Comparison of ENCODE assay signal across 37 cellular contexts in genomic region chr18:42418121-42418520, GRCh38.
"Had no signal": no experiment of that assay in that cellular context is flagged by ENCODE, and none has a peak within 500 bp of the region (broad histone marks: within the 10 kb centered on the region; RNA-seq: fewer than 3 reads in every experiment).

No MANE protein-coding gene starts in this region.

- DNase-seq: activated B cell treated with CpG ODN at 0.5 μM for 24 hours; activated CD4-positive, alpha-beta memory T cell treated with anti-CD3 and anti-CD28 coated beads for 36 hours; activated CD4-positive, alpha-beta T cell treated with anti-CD3 and anti-CD28 coated beads for 4 hours; activated CD4-positive, alpha-beta T cell treated with anti-CD3 and anti-CD28 coated beads, Interleukin-2, amount 10 ng/mL, durations not matched to agents 24 days and 14 days; activated CD4-positive, alpha-beta T cell treated with anti-CD3 and anti-CD28 coated beads, Interleukin-2, amount 50 U/mL, for 1 hour; activated CD4-positive, alpha-beta T cell treated with anti-CD3 and anti-CD28 coated beads, Interleukin-2, amount 50 U/mL, for 4 hours; activated CD4-positive, CD25-positive, alpha-beta regulatory T cell treated with anti-CD3 and anti-CD28 coated beads, Interleukin-2, amount 50 U/mL, for 72 hours; activated CD8-positive, alpha-beta memory T cell treated with anti-CD3 and anti-CD28 coated beads, Interleukin-2, amount 50 U/mL, for 4 hours; activated CD8-positive, alpha-beta T cell treated with anti-CD3 and anti-CD28 coated beads for 36 hours; activated effector memory CD4-positive, alpha-beta T cell treated with anti-CD3 and anti-CD28 coated beads, Interleukin-2, amount 50 U/mL, for 16 hours; activated gamma-delta T cell treated with Interleukin-2 at 50 U/mL for 16 hours; activated naive CD4-positive, alpha-beta T cell; activated naive CD4-positive, alpha-beta T cell treated with anti-CD3 and anti-CD28 coated beads for 36 hours; activated naive CD4-positive, alpha-beta T cell treated with anti-CD3 and anti-CD28 coated beads, Interleukin-2, amount 50 U/mL, for 16 hours; activated naive CD8-positive, alpha-beta T cell treated with anti-CD3 and anti-CD28 coated beads for 36 hours; activated T-cell treated with anti-CD3 and anti-CD28 coated beads for 4 hours; activated T-cell treated with anti-CD3 and anti-CD28 coated beads, Interleukin-2, amount 50 U/mL, for 1 hour; activated T-cell treated with anti-CD3 and anti-CD28 coated beads, Interleukin-2, amount 50 U/mL, for 4 hours; activated T-cell treated with anti-CD3 and anti-CD28 coated beads, Interleukin-2, amount 50 U/mL, for 72 hours; amygdala; anterior cingulate cortex; caudate nucleus; cerebellar nuclear complex; T-helper 1 cell; T-helper 2 cell; T-helper 9 cell had no signal

- H3K36me3 ChIP-seq: ascending aorta, cardiac muscle cell had no signal

- H3K36me3 Mint-ChIP-seq: activated CD4-positive, alpha-beta memory T cell treated with anti-CD3 and anti-CD28 coated beads for 36 hours; activated naive CD4-positive, alpha-beta T cell treated with anti-CD3 and anti-CD28 coated beads, Interleukin-2, amount 50 U/mL, for 72 hours; activated naive CD8-positive, alpha-beta T cell treated with anti-CD3 and anti-CD28 coated beads for 36 hours; brain had no signal

- H3K4me3 ChIP-seq: ascending aorta, cardiac muscle cell had no signal

- H3K9me3 ChIP-seq: ascending aorta had no signal

- H3K4me1 Mint-ChIP-seq: activated B cell treated with CpG ODN at 0.5 μM for 24 hours; activated CD4-positive, alpha-beta T cell treated with anti-CD3 and anti-CD28 coated beads, Interleukin-2, amount 10 ng/mL, durations not matched to agents 24 days and 14 days; activated naive CD8-positive, alpha-beta T cell treated with anti-CD3 and anti-CD28 coated beads for 36 hours; activated T-helper 17 cell treated with anti-CD3 and anti-CD28 coated beads, Interleukin-2, amount 50 U/mL, for 72 hours; brain; central memory CD8-positive, alpha-beta T cell had no signal

- ATAC-seq: activated CD8-positive, alpha-beta T cell treated with anti-CD3 and anti-CD28 coated beads for 36 hours; activated naive CD4-positive, alpha-beta T cell treated with anti-CD3 and anti-CD28 coated beads, Interleukin-2, amount 50 U/mL, for 72 hours; activated T-cell treated with anti-CD3 and anti-CD28 coated beads, Interleukin-2, amount 50 U/mL, for 4 hours; activated T-cell treated with anti-CD3 and anti-CD28 coated beads, Interleukin-2, amount 50 U/mL, for 72 hours; activated T-helper 17 cell treated with anti-CD3 and anti-CD28 coated beads, Interleukin-2, amount 50 U/mL, for 72 hours had no signal

- H3K27me3 ChIP-seq: ascending aorta, cardiac muscle cell had no signal

- H3K9me3 Mint-ChIP-seq: activated B cell treated with CpG ODN at 0.5 μM for 24 hours; activated CD4-positive, alpha-beta memory T cell treated with anti-CD3 and anti-CD28 coated beads for 36 hours; activated CD4-positive, alpha-beta T cell treated with anti-CD3 and anti-CD28 coated beads, Interleukin-2, amount 10 ng/mL, durations not matched to agents 24 days and 14 days; activated CD8-positive, alpha-beta T cell treated with anti-CD3 and anti-CD28 coated beads for 36 hours; activated naive CD8-positive, alpha-beta T cell treated with anti-CD3 and anti-CD28 coated beads for 36 hours had no signal

- H3K27me3 Mint-ChIP-seq: activated B cell treated with CpG ODN at 0.5 μM for 24 hours; activated CD4-positive, alpha-beta memory T cell treated with anti-CD3 and anti-CD28 coated beads for 36 hours; activated CD4-positive, alpha-beta T cell treated with anti-CD3 and anti-CD28 coated beads, Interleukin-2, amount 10 ng/mL, durations not matched to agents 24 days and 14 days; activated CD8-positive, alpha-beta T cell treated with anti-CD3 and anti-CD28 coated beads for 36 hours; activated naive CD8-positive, alpha-beta T cell treated with anti-CD3 and anti-CD28 coated beads for 36 hours; activated T-helper 17 cell treated with anti-CD3 and anti-CD28 coated beads, Interleukin-2, amount 50 U/mL, for 72 hours; brain; central memory CD8-positive, alpha-beta T cell had no signal

- H3K27ac Mint-ChIP-seq: activated B cell treated with CpG ODN at 0.5 μM for 24 hours; activated CD4-positive, alpha-beta memory T cell treated with anti-CD3 and anti-CD28 coated beads for 36 hours; activated CD4-positive, alpha-beta T cell treated with anti-CD3 and anti-CD28 coated beads, Interleukin-2, amount 10 ng/mL, durations not matched to agents 24 days and 14 days; activated CD8-positive, alpha-beta T cell treated with anti-CD3 and anti-CD28 coated beads for 36 hours; activated naive CD4-positive, alpha-beta T cell treated with anti-CD3 and anti-CD28 coated beads for 36 hours; activated naive CD4-positive, alpha-beta T cell treated with anti-CD3 and anti-CD28 coated beads, Interleukin-2, amount 50 U/mL, for 72 hours; activated naive CD8-positive, alpha-beta T cell treated with anti-CD3 and anti-CD28 coated beads for 36 hours; activated T-cell treated with anti-CD3 and anti-CD28 coated beads, Interleukin-2, amount 50 U/mL, for 72 hours; activated T-helper 1 cell treated with anti-CD3 and anti-CD28 coated beads, Interleukin-12 subunit alpha, Interleukin-12 subunit beta, Interleukin-2, Interleukin-4 antibody, amounts not matched to agents 30 ng/mL and 10 ng/mL and 1 ng/mL, durations not matched to agents 14 hours and 24 hours and 36 hours; activated T-helper 17 cell treated with anti-CD3 and anti-CD28 coated beads, Interleukin-2, amount 50 U/mL, for 72 hours; brain; T-helper 1 cell treated with Interleukin-12 subunit alpha and Interleukin-12 subunit beta and Interleukin-4 antibody, amounts not matched to agents 30 μg/mL and 1 μg/mL, for 36 hours; T-helper 2 cell treated with Interferon-gamma antibody and Interleukin-4, amounts not matched to agents 5 μg/mL and 100 μg/mL, for 36 hours had no signal

- H3K4me1 ChIP-seq: ascending aorta had no signal

- H3K4me3 Mint-ChIP-seq: activated B cell treated with CpG ODN at 0.5 μM for 24 hours; activated CD4-positive, alpha-beta memory T cell treated with anti-CD3 and anti-CD28 coated beads for 36 hours; activated CD4-positive, alpha-beta T cell treated with anti-CD3 and anti-CD28 coated beads, Interleukin-2, amount 10 ng/mL, durations not matched to agents 24 days and 14 days; activated CD8-positive, alpha-beta T cell treated with anti-CD3 and anti-CD28 coated beads for 36 hours; activated naive CD4-positive, alpha-beta T cell treated with anti-CD3 and anti-CD28 coated beads for 36 hours; activated naive CD8-positive, alpha-beta T cell treated with anti-CD3 and anti-CD28 coated beads for 36 hours; activated T-cell treated with anti-CD3 and anti-CD28 coated beads, Interleukin-2, amount 50 U/mL, for 4 hours; activated T-cell treated with anti-CD3 and anti-CD28 coated beads, Interleukin-2, amount 50 U/mL, for 72 hours; activated T-helper 1 cell treated with anti-CD3 and anti-CD28 coated beads, Interleukin-12 subunit alpha, Interleukin-12 subunit beta, Interleukin-2, Interleukin-4 antibody, amounts not matched to agents 30 ng/mL and 10 ng/mL and 1 ng/mL, durations not matched to agents 14 hours and 24 hours and 36 hours; activated T-helper 17 cell treated with anti-CD3 and anti-CD28 coated beads, Interleukin-2, amount 50 U/mL, for 72 hours; brain; central memory CD8-positive, alpha-beta T cell; T-helper 1 cell treated with Interleukin-12 subunit alpha and Interleukin-12 subunit beta and Interleukin-4 antibody, amounts not matched to agents 30 μg/mL and 1 μg/mL, for 36 hours; T-helper 2 cell treated with Interferon-gamma antibody and Interleukin-4, amounts not matched to agents 5 μg/mL and 100 μg/mL, for 36 hours had no signal

- FAIRE-seq: bronchial epithelial cell, TTC549 had no signal
